ENCODE assay signal across 19 cellular contexts in genomic region chr1:211750599-211750998, GRCh38.
A peak's percentile ranks its signal among the peaks of the same experiment; 100 is the strongest.
DNase-seq lines count a peak whose midpoint lies in the region; ATAC-seq lines count a peak whose summit lies in the region.
"Had no signal": no experiment of that assay in that cellular context is flagged by ENCODE, and none has a peak within 500 bp of the region (broad histone marks: within the 10 kb centered on the region; RNA-seq: fewer than 3 reads in every experiment).

No MANE protein-coding gene starts in this region.

- H3K27me3 Mint-ChIP-seq in activated T-cell treated with anti-CD3 and anti-CD28 coated beads, Interleukin-2, amount 50 U/mL, for 24 hours: no peaks in the 10 kb centered on the region
- H3K27me3 Mint-ChIP-seq: CD4-positive, alpha-beta T cell had no signal

- no peak for DNase-seq in activated T-cell treated with anti-CD3 and anti-CD28 coated beads, Interleukin-2, amount 50 U/mL, for 24 hours
- no peak for DNase-seq in activated T-cell treated with anti-CD3 and anti-CD28 coated beads, Interleukin-2, amount 50 U/mL, for 1 hour
- DNase-seq in amniotic epithelial cell (ENCODE audit: low read depth): peak; percentile 77
- peak; percentile 83 for DNase-seq in mesendoderm
- no peak for DNase-seq in caudate nucleus (lab: John Stamatoyannopoulos, UW)
- DNase-seq in activated effector memory CD4-positive, alpha-beta T cell treated with Interleukin-2 at 50 U/mL for 16 hours: no peak
- DNase-seq: 8988T; BE2C; CD4-positive, alpha-beta T cell; DND-41; MG63; NCI-H1092; NCI-H146; NCI-H2081; NCI-H510A treated with DMSO at 0.1 percent for 48 hours; Peyer's patch had no signal

- H2BK5ac ChIP-seq in mesendoderm (ENCODE audit: low read length): no peak overlapping the region

- no peaks in the 10 kb centered on the region for H3K79me1 ChIP-seq in mesendoderm (ENCODE audit: low read length)

- H3K27ac Mint-ChIP-seq in activated T-cell treated with anti-CD3 and anti-CD28 coated beads, Interleukin-2, amount 50 U/mL, for 24 hours: peak overlapping the region; percentile 34
- H3K27ac Mint-ChIP-seq: CD4-positive, alpha-beta T cell had no signal

- no peaks in the 10 kb centered on the region for H3K9me3 Mint-ChIP-seq in activated T-cell treated with anti-CD3 and anti-CD28 coated beads, Interleukin-2, amount 50 U/mL, for 24 hours
- H3K9me3 Mint-ChIP-seq: CD4-positive, alpha-beta T cell had no signal

- no peak overlapping the region for H3K4me2 ChIP-seq in mesendoderm (ENCODE audit: low read length)

- peaks cover 34% of the 10 kb centered on the region for H3K36me3 Mint-ChIP-seq in activated T-cell treated with anti-CD3 and anti-CD28 coated beads, Interleukin-2, amount 50 U/mL, for 24 hours (ENCODE audit: low read depth)

- no peak overlapping the region for H3K4me3 Mint-ChIP-seq in activated T-cell treated with anti-CD3 and anti-CD28 coated beads, Interleukin-2, amount 50 U/mL, for 24 hours
- H3K4me3 Mint-ChIP-seq: CD4-positive, alpha-beta T cell had no signal

- no peaks in the 10 kb centered on the region for H3K36me3 ChIP-seq in mesendoderm (ENCODE audit: control insufficient read depth, insufficient read depth, low read length)

- no peak overlapping the region for H3K23ac ChIP-seq in mesendoderm (ENCODE audit: low read length)

- H3K18ac ChIP-seq in mesendoderm (ENCODE audit: low read length): no peak overlapping the region

- H2BK15ac ChIP-seq in mesendoderm (replicated peaks; ENCODE audit: low read depth): no peak overlapping the region

- no peak overlapping the region for H3K56ac ChIP-seq in mesendoderm (ENCODE audit: low read length)

- H2AK5ac ChIP-seq in mesendoderm (ENCODE audit: low read length): no peak overlapping the region

- H4K8ac ChIP-seq in mesendoderm (ENCODE audit: low read depth, low read length): no peak overlapping the region

- peaks cover 6% of the 10 kb centered on the region for H3K4me1 ChIP-seq in mesendoderm (ENCODE audit: control insufficient read depth, low read depth, low read length)
- H3K4me1 ChIP-seq: Peyer's patch had no signal

- no peak overlapping the region for H4K5ac ChIP-seq in mesendoderm (ENCODE audit: low read length)

- H3K27me3 ChIP-seq in mesendoderm (ENCODE audit: insufficient read depth, low read length, poor library complexity): no peaks in the 10 kb centered on the region
- H3K27me3 ChIP-seq: BE2C, MG63, Peyer's patch had no signal

- WGBS in mesendoderm (ENCODE audit: extremely low coverage, insufficient coverage, low lambda C conversion rate): no CpG with 5 or more reads among the region's 1 CpG

- no peaks in the 10 kb centered on the region for H3K79me2 ChIP-seq in mesendoderm (ENCODE audit: control insufficient read depth, insufficient read depth, low read length)

- H3K27ac ChIP-seq in mesendoderm (ENCODE audit: low read depth, low read length) (no peak overlapping the region), caudate nucleus (ENCODE audit: low read depth, low read length) (no peak overlapping the region)
- H3K27ac ChIP-seq: Peyer's patch had no signal

- ATAC-seq in GM18907 (IDR thresholded peaks at IDR 0.05; ENCODE audit: unreplicated experiment) (no peak), esophagus mucosa (no peak)
- ATAC-seq: Right ventricle myocardium inferior had no signal

- H3K4me3 ChIP-seq in mesendoderm (ENCODE audit: low read length): no peak overlapping the region
- H3K4me3 ChIP-seq: MG63, Peyer's patch had no signal

- H3K4ac ChIP-seq in mesendoderm (ENCODE audit: low read depth, low read length): no peak overlapping the region

- H3K4me1 Mint-ChIP-seq in activated T-cell treated with anti-CD3 and anti-CD28 coated beads, Interleukin-2, amount 50 U/mL, for 24 hours (ENCODE audit: low read depth): peaks cover 3% of the 10 kb centered on the region

- H2BK120ac ChIP-seq in mesendoderm (ENCODE audit: low read depth, low read length): no peak overlapping the region

- no peak overlapping the region for H3K9ac ChIP-seq in mesendoderm (ENCODE audit: low read length)

Comparison
In these comparisons a context has a peak if more than half of its experiments do, and no peak if none do; other contexts are left out.
1. DNase-seq: peak in amniotic epithelial cell (single experiment) and mesendoderm (single experiment); none in activated T-cell treated with anti-CD3 and anti-CD28 coated beads, Interleukin-2, amount 50 U/mL, for 24 hours (single experiment), activated T-cell treated with anti-CD3 and anti-CD28 coated beads, Interleukin-2, amount 50 U/mL, for 1 hour (single experiment), caudate nucleus (0 of 61) and activated effector memory CD4-positive, alpha-beta T cell treated with Interleukin-2 at 50 U/mL for 16 hours (single experiment).